10 cellular contexts compared by ENCODE assay signal in the genomic region with DNA sequence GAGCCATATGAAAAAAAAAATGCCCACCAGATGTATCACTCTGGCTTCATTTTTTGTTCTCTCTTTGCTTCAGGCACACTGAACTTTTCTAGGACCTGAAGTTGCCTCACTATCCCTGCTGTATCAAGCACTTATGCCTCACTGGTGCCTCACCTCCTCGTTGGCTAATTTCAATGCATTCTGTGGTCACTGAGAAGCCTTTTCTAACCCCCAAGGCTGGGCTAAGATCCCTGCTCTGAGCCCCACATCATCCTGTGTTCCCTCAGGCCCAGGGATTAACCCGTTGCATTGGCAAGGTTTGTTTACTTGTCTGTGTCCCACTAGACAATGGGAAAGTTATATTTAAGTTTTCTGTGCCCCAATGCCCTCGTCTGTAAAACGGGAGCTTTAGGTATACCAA.
"Had no signal": no experiment of that assay in that cellular context is flagged by ENCODE, and none has a peak within 500 bp of the region (broad histone marks: within the 10 kb centered on the region; RNA-seq: fewer than 3 reads in every experiment).

No MANE protein-coding gene starts in this region.

- H3K27ac ChIP-seq: foreskin keratinocyte, transverse colon had no signal

- DNase-seq: activated effector memory CD4-positive, alpha-beta T cell treated with Interleukin-2 at 50 U/mL for 16 hours; activated T-cell treated with anti-CD3 and anti-CD28 coated beads, Interleukin-2, amount 50 U/mL, for 1 hour; amniotic stem cell; foreskin keratinocyte; head of caudate nucleus; posterior cingulate gyrus; T-helper 2 cell; transverse colon had no signal

- H3K36me3 ChIP-seq: transverse colon had no signal

- H3K9me3 ChIP-seq: transverse colon had no signal

- H3K4me2 ChIP-seq: smooth muscle cell had no signal

- H3K27me3 ChIP-seq: foreskin keratinocyte, transverse colon had no signal

- H3K4me3 ChIP-seq: smooth muscle cell, transverse colon had no signal

- ATAC-seq: esophagus mucosa, foreskin keratinocyte had no signal

- H3K4me1 ChIP-seq: foreskin keratinocyte had no signal
